12 cellular contexts compared by ENCODE assay signal in the genomic region with DNA sequence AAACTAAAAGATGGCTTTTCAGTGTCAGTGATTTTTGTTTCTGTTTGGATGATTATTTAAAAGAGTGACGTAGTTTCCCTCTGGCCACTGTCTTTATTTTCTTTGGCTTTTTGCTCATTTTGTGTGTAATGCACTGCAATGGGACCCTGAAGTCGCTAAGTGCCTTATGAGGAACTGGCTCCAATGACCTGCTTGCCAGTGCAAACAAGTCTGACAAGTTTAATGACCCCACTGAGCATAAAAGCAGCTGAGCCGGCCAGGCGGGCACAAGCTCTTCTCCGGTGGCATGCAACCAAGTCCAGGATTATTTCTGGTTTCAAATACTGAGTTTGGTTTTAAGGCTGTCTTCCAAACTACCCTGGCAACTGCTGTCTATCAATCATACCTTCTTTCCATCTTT. TPM values are rescaled to one million over a fixed set of nuclear protein-coding genes. Genes with fewer than 3 reads are reported as not detected.
DNase-seq lines count a peak whose midpoint lies in the region; TF ChIP-seq lines count a peak whose summit lies in the region.
"Had no signal": no experiment of that assay in that cellular context is flagged by ENCODE, and none has a peak within 500 bp of the region (broad histone marks: within the 10 kb centered on the region; RNA-seq: fewer than 3 reads in every experiment).

No MANE protein-coding gene starts in this region.

- DNase-seq in BJ (ENCODE audit: low read depth) (peak; percentile 9), MG63 (peak; percentile 60), lung microvascular endothelial cell (ENCODE audit: low read depth in 2 of 2) (peak; percentile 40 to 70), WERI-Rb-1 (no peak), endothelial cell (ENCODE audit: low spot score) (no peak), cortex of kidney (lab: John Stamatoyannopoulos, UW) (no peak)
- no peak for DNase-seq in activated CD4-positive, alpha-beta T cell treated with anti-CD3 and anti-CD28 coated beads, Interleukin-2, amount 50 U/mL, for 4 hours
- DNase-seq: Karpas-422; stimulated activated CD4-positive, alpha-beta T cell treated with anti-CD3 and anti-CD28 coated beads, Interleukin-15, amount 100 ng/mL, for 24 hours had no signal

- H3K4me1 ChIP-seq in endocrine pancreas (ENCODE audit: control insufficient read depth, insufficient read depth, low read length) = no peaks in the 10 kb centered on the region

- H3K27me3 Mint-ChIP-seq in endothelial cell (ENCODE audit: unreplicated experiment) = no peaks in the 10 kb centered on the region

- H3K27ac ChIP-seq in WERI-Rb-1 = no peak overlapping the region
- H3K27ac ChIP-seq: BLaER1 had no signal

- H3K36me3 ChIP-seq in BJ (ENCODE audit: control insufficient read depth, insufficient read depth, low read length) (no peaks in the 10 kb centered on the region), MG63 (no peaks in the 10 kb centered on the region), endocrine pancreas (ENCODE audit: control insufficient read depth, insufficient read depth, low read length) (no peaks in the 10 kb centered on the region), WERI-Rb-1 (no peaks in the 10 kb centered on the region)
- H3K36me3 ChIP-seq: BLaER1 had no signal

- H3K4me1 Mint-ChIP-seq in endothelial cell (ENCODE audit: unreplicated experiment) = peaks cover 16% of the 10 kb centered on the region
- H3K4me1 Mint-ChIP-seq: activated naive CD4-positive, alpha-beta T cell treated with anti-CD3 and anti-CD28 coated beads, Interleukin-2, amount 50 U/mL, for 24 hours had no signal

- H3K9me3 ChIP-seq in MG63 (no peaks in the 10 kb centered on the region), endocrine pancreas (ENCODE audit: control insufficient read depth, low read length) (no peaks in the 10 kb centered on the region), WERI-Rb-1 (ENCODE audit: severe bottlenecking) (no peaks in the 10 kb centered on the region)
- H3K9me3 ChIP-seq: BLaER1 had no signal

- no peak overlapping the region for H3K4me3 ChIP-seq in BJ (ENCODE audit: low read depth, low read length)
- H3K4me3 ChIP-seq in MG63 = no peak overlapping the region
- H3K4me3 ChIP-seq in endocrine pancreas (ENCODE audit: control insufficient read depth, insufficient read depth, low read length) = peak overlapping the region; percentile 48
- H3K4me3 ChIP-seq in WERI-Rb-1 (ENCODE audit: low read depth, low read length) = no peak overlapping the region
- H3K4me3 ChIP-seq: BLaER1 had no signal

- no peaks in the 10 kb centered on the region for H3K36me3 Mint-ChIP-seq in endothelial cell (ENCODE audit: low read depth, unreplicated experiment)
- H3K36me3 Mint-ChIP-seq: activated naive CD4-positive, alpha-beta T cell treated with anti-CD3 and anti-CD28 coated beads, Interleukin-2, amount 50 U/mL, for 24 hours had no signal

- POLR2A ChIA-PET in BJ (lab: Charles Lee) = no interaction called here

- H3K27ac Mint-ChIP-seq in endothelial cell (ENCODE audit: unreplicated experiment) = no peak overlapping the region
- H3K27ac Mint-ChIP-seq: activated naive CD4-positive, alpha-beta T cell treated with anti-CD3 and anti-CD28 coated beads, Interleukin-2, amount 50 U/mL, for 24 hours had no signal

- H3K9ac ChIP-seq in endocrine pancreas (ENCODE audit: control insufficient read depth, insufficient read depth, low read length) = no peak overlapping the region
- H3K9ac ChIP-seq: BLaER1 had no signal

- TF ChIP-seq CTCF in BJ (IDR thresholded peaks at IDR 0.05; ENCODE audit: insufficient read depth, low read depth, low read length) = no peak
- no peak for TF ChIP-seq CTCF in WERI-Rb-1 (IDR thresholded peaks at IDR 0.05; ENCODE audit: low read depth, low read length)
- TF ChIP-seq CTCF in endothelial cell (IDR thresholded peaks at IDR 0.05; ENCODE audit: unreplicated experiment) = no peak

- no peaks in the 10 kb centered on the region for H3K9me3 Mint-ChIP-seq in endothelial cell (ENCODE audit: unreplicated experiment)
- H3K9me3 Mint-ChIP-seq: activated naive CD4-positive, alpha-beta T cell treated with anti-CD3 and anti-CD28 coated beads, Interleukin-2, amount 50 U/mL, for 24 hours had no signal

- CTCF ChIA-PET in BJ (lab: Yijun Ruan, JAX) = interaction anchor here (0.7 to 1.4 kb wide), 3 partner anchors 17 to 372 kb away, joined by 3 read pairs; no protein-coding TSS in a partner anchor

- H3K4me3 Mint-ChIP-seq in endothelial cell (ENCODE audit: unreplicated experiment) = no peak overlapping the region
- H3K4me3 Mint-ChIP-seq: activated naive CD4-positive, alpha-beta T cell treated with anti-CD3 and anti-CD28 coated beads, Interleukin-2, amount 50 U/mL, for 24 hours had no signal

- no peaks in the 10 kb centered on the region; the same call in 1 of the 2 replicates for H3K27me3 ChIP-seq in BJ (ENCODE audit: control insufficient read depth, insufficient read depth, low read length)
- H3K27me3 ChIP-seq in MG63 = no peaks in the 10 kb centered on the region
- H3K27me3 ChIP-seq in endocrine pancreas (ENCODE audit: control insufficient read depth, insufficient read depth, low read length) = no peaks in the 10 kb centered on the region
- H3K27me3 ChIP-seq in WERI-Rb-1 (ENCODE audit: insufficient read depth, low read depth, severe bottlenecking) = no peaks in the 10 kb centered on the region
- H3K27me3 ChIP-seq: BLaER1 had no signal

RNA-seq across cellular contexts. Expression of a gene that starts 15.6 kb away (rescaled TPM):
- polyA plus RNA-seq in BJ (2011; rRNA removed) = 0.22 and 0.25 TPM in 2 replicates
- 0.28 TPM in 1 of 2 replicates, not detected in the other for polyA minus RNA-seq in BJ (2011; rRNA and poly(A)+ RNA removed)
- not detected in 2 replicates for total RNA-seq in MG63 (2014; rRNA removed; shearing (Covaris generic); ENCODE audit: low replicate concordance)
- total RNA-seq in lung microvascular endothelial cell (12.6 and 70.2 TPM in 2 replicates), endothelial cell (ENCODE audit: unreplicated experiment) (10.6 TPM)

Comparison
In these comparisons a context has a peak if more than half of its experiments do, and no peak if none do; other contexts are left out.
1. DNase-seq: peak in BJ (single experiment), MG63 (single experiment) and lung microvascular endothelial cell (2 of 2); none in WERI-Rb-1 (single experiment), endothelial cell (single experiment), cortex of kidney (single experiment) and activated CD4-positive, alpha-beta T cell treated with anti-CD3 and anti-CD28 coated beads, Interleukin-2, amount 50 U/mL, for 4 hours (0 of 2).
2. RNA of a gene that starts 15.6 kb away (total RNA-seq): 12.6 to 70.2 TPM in lung microvascular endothelial cell and 10.6 TPM in endothelial cell (single experiment); not detected in MG63; every median in the first group is over 10 times any median in the second.